11 cellular contexts compared by ENCODE assay signal in the genomic region with DNA sequence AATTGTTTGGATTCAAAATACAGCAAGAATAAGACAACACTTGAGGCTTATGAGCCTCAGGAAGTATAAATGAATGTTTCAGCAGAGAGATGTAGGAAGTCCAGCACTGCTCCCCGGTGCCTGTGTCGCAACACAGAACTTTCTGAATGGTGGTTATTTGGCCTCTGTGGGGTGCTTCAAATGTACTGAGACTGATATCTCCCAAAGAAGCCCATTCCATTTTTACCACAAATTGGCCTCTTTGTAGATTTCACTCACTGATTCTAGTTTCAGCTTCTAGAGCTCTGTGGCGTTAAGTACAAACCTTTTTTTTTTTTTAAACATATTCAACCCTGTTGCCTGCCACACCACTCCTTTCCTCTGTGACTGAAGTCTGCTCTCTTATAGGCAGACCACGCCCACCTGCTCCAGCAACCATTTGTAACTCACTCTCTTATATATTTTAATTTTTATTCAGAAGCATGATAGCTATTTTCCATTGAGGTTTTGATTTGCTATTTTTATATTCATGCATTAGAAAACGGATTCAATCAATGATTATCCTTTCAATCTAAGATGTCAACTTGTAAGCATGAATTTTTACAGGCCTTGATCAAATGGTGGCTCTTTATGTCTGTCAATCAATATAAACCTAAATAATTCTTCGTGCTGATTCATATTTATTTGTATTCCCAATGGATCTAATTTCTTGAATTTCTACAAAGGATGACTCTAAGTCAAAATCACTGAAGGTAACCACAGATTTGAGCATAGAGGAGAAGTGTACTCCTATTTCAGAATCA.
DNase-seq lines count a peak whose midpoint lies in the region; ATAC-seq, FAIRE-seq and TF ChIP-seq lines count a peak whose summit lies in the region.
"Had no signal": no experiment of that assay in that cellular context is flagged by ENCODE, and none has a peak within 500 bp of the region (broad histone marks: within the 10 kb centered on the region; RNA-seq: fewer than 3 reads in every experiment).

No MANE protein-coding gene starts in this region.

- no peaks in the 10 kb centered on the region for H3K27me3 ChIP-seq in heart right ventricle
- no peaks in the 10 kb centered on the region for H3K27me3 ChIP-seq in HAP-1 (ENCODE audit: low read depth)

- peak; percentile 77 for FAIRE-seq in GM18507 (lab: Jason Lieb, UNC)
- FAIRE-seq: G401.6 had no signal

- TF ChIP-seq CTCF in heart right ventricle (IDR thresholded peaks at IDR 0.05) = no peak

- peak overlapping the region in 7 of 10 donors; percentile 11 to 89 (median 34) for H3K27ac ChIP-seq in heart right ventricle

- no peak overlapping the region for H3K4me3 ChIP-seq in heart right ventricle
- no peak overlapping the region for H3K4me3 ChIP-seq in HAP-1

- H3K4me1 ChIP-seq in heart right ventricle (peaks cover 3 to 77% (median 53%) of the 10 kb centered on the region in 9 donors), HAP-1 (peaks cover 3% of the 10 kb centered on the region; the same call in 1 of the 2 replicates)

- 62 to 79% methylated on average over 6 of the region's 6 CpGs for WGBS in heart right ventricle, 2 donors

- DNase-seq in GM18507 (ENCODE audit: extremely low spot score, insufficient read length, low read depth) (no peak), Kasumi-1 (lab: John Stamatoyannopoulos, UW) (peak; percentile 43 to 50), heart right ventricle (peak in 1 of 2 donors; percentile 14), NCI-H187 (lab: John Stamatoyannopoulos, UW) (no peak), HAP-1 (ENCODE audit: low spot score in 2 of 2) (no peak), NCI-H226 (no peak), superior temporal gyrus (ENCODE audit: extremely low spot score) (no peak)
- DNase-seq: KG1 had no signal

- intact Hi-C loops in heart right ventricle (cut with DNase I) = loop anchor here (5.0 to 10.0 kb wide), 17 partner anchors 78 to 1338 kb away; a partner anchor contains a TSS

- H3K36me3 ChIP-seq in heart right ventricle = peaks cover 0 to 63% (median 18%) of the 10 kb centered on the region in 9 donors
- no peaks in the 10 kb centered on the region for H3K36me3 ChIP-seq in HAP-1 (replicated peaks)

- peak; percentile 58 for ATAC-seq in GM21786 (IDR thresholded peaks at IDR 0.05; ENCODE audit: unreplicated experiment)
- ATAC-seq in heart right ventricle = peak in 2 of 8 donors; percentile 43 to 68
- ATAC-seq: left colon had no signal

- no peaks in the 10 kb centered on the region for H3K9me3 ChIP-seq in heart right ventricle
- H3K9me3 ChIP-seq in HAP-1 = no peaks in the 10 kb centered on the region

- in situ Hi-C loops in HAP-1 (cut with MboI; ENCODE audit: low sequenced_read_pairs) = loop anchor here (10.0 to 25.0 kb wide), 3 partner anchors 178 to 1326 kb away; no protein-coding TSS in a partner anchor

Comparison
In these comparisons a context has a peak if more than half of its experiments do, and no peak if none do; other contexts are left out.
1. DNase-seq: peak in Kasumi-1 (2 of 2); none in GM18507 (single experiment), NCI-H187 (0 of 2), HAP-1 (0 of 2), NCI-H226 (single experiment) and superior temporal gyrus (single experiment).